ENCODE assay signal across 8 cellular contexts in genomic region chr6:3119040-3119723, GRCh38. TPM values are rescaled to one million over a fixed set of nuclear protein-coding genes. Genes with fewer than 3 reads are reported as not detected.
A peak's percentile ranks its signal among the peaks of the same experiment; 100 is the strongest.
DNase-seq lines count a peak whose midpoint lies in the region; ATAC-seq and TF ChIP-seq lines count a peak whose summit lies in the region.

No MANE protein-coding gene starts in this region.

- H3K4me3 ChIP-seq in GM06990 (replicated peaks; ENCODE audit: low read depth, low read length) (peak overlapping the region; percentile 84), HUES6 (ENCODE audit: low read depth, low read length) (peak overlapping the region; percentile 81), adrenal gland (peak overlapping the region; percentile 71 to 91 (median 82)), iPS-11a (ENCODE audit: low read depth, low read length) (peak overlapping the region; percentile 90), skeletal muscle tissue (ENCODE audit: low read length in 3 of 3) (peak overlapping the region; percentile 78 to 92 (median 88))

- H3K9ac ChIP-seq in HUES6 (ENCODE audit: low read length), result peak overlapping the region; percentile 92
- H3K9ac ChIP-seq in skeletal muscle tissue (ENCODE audit: low read depth in 1 of 3, low read length in 3 of 3), result peak overlapping the region; percentile 79 to 91 (median 83)

- no peak for TF ChIP-seq CTCF in GM06990 (IDR thresholded peaks at IDR 0.05; ENCODE audit: insufficient read depth, low read length, poor library complexity, severe bottlenecking)
- TF ChIP-seq CTCF in adrenal gland (IDR thresholded peaks at IDR 0.05), result no peak

- ATAC-seq in GM21515 (IDR thresholded peaks at IDR 0.05; ENCODE audit: unreplicated experiment), result peak; percentile 37

- H3K9me3 ChIP-seq in HUES6 (ENCODE audit: control insufficient read depth, insufficient read depth, low read depth, low read length) (no peaks in the 10 kb centered on the region), adrenal gland (replicated peaks in 1 of 3) (no peaks in the 10 kb centered on the region), skeletal muscle tissue (ENCODE audit: control insufficient read depth in 3 of 3, low read length in 3 of 3) (no peaks in the 10 kb centered on the region)

- H3K4me1 ChIP-seq in HUES6 (ENCODE audit: control insufficient read depth, insufficient read depth, low read length) (peaks cover 12% of the 10 kb centered on the region), adrenal gland (replicated peaks in 1 of 2) (peaks cover 5 to 13% of the 10 kb centered on the region in 2 donors), skeletal muscle tissue (ENCODE audit: control insufficient read depth in 3 of 3, insufficient read depth in 3 of 3, low read length in 3 of 3) (peaks cover 8 to 19% (median 12%) of the 10 kb centered on the region in 3 donors)

- DNase-seq in GM06990 (ENCODE audit: extremely low read depth, insufficient read length), result no peak
- DNase-seq in adrenal gland, result peak in 1 of 7 donors; percentile 25
- DNase-seq in NCI-H2196 (lab: John Stamatoyannopoulos, UW; ENCODE audit: unreplicated experiment), result no peak
- DNase-seq in activated CD8-positive, alpha-beta memory T cell treated with anti-CD3 and anti-CD28 coated beads for 24 hours, result no peak

- H3K27me3 ChIP-seq in GM06990 (replicated peaks; ENCODE audit: control insufficient read depth, insufficient read depth, low read length), result no peaks in the 10 kb centered on the region
- no peaks in the 10 kb centered on the region for H3K27me3 ChIP-seq in HUES6 (ENCODE audit: control insufficient read depth, insufficient read depth, low read length)
- no peaks in the 10 kb centered on the region for H3K27me3 ChIP-seq in adrenal gland
- no peaks in the 10 kb centered on the region for H3K27me3 ChIP-seq in skeletal muscle tissue (ENCODE audit: control insufficient read depth in 3 of 3, insufficient read depth in 3 of 3, low read length in 3 of 3)

- no peaks in the 10 kb centered on the region; the same call in none of the 2 replicates for H3K36me3 ChIP-seq in GM06990 (ENCODE audit: control insufficient read depth, insufficient read depth, low read length)
- H3K36me3 ChIP-seq in HUES6 (ENCODE audit: control insufficient read depth, insufficient read depth, low read length), result peaks cover 5% of the 10 kb centered on the region; the same call in 1 of the 2 replicates
- H3K36me3 ChIP-seq in adrenal gland (replicated peaks in 1 of 2), result peaks cover 0 to 6% of the 10 kb centered on the region in 2 donors
- peaks cover 4 to 6% (median 6%) of the 10 kb centered on the region in 3 donors for H3K36me3 ChIP-seq in skeletal muscle tissue (ENCODE audit: control insufficient read depth in 3 of 3, insufficient read depth in 3 of 3, low read length in 3 of 3)

- WGBS in adrenal gland, 4 donors, result 25 to 32% (median 26%) methylated on average over 14 to 19 of the region's 19 CpGs

- TF ChIP-seq POLR2A in adrenal gland (IDR thresholded peaks at IDR 0.05), result no peak

- H3K27ac ChIP-seq in HUES6 (ENCODE audit: low read depth, low read length) (peak overlapping the region; percentile 83), adrenal gland (peak overlapping the region in 4 of 5 donors; percentile 57 to 93 (median 82)), skeletal muscle tissue (ENCODE audit: low read depth, low read length) (peak overlapping the region; percentile 82)

- intact Hi-C loops in adrenal gland (cut with DNase I), result no loop called here

RNA-seq across cellular contexts. Expression of gene BPHL, which starts 0.7 kb away (rescaled TPM):
- total RNA-seq in adrenal gland (10 to 100 TPM; 17.2 to 36.3 (median 22.1) TPM), skeletal muscle tissue (17.7 TPM)
- 10 to 100 TPM; 22.4 to 32.4 (median 27.2) TPM for polyA plus RNA-seq in adrenal gland

RNA-seq across cellular contexts. Expression of gene TUBB2A, which starts 38.2 kb away (rescaled TPM):
- total RNA-seq in adrenal gland (10 to 100 TPM in 6 of 8 donors, 1 to 10 TPM in 2; 6.4 to 34.5 (median 17.7) TPM), skeletal muscle tissue (59.0 TPM)
- 10 to 100 TPM; 10.7 to 18.4 (median 13.6) TPM for polyA plus RNA-seq in adrenal gland

RNA-seq across cellular contexts. Expression of gene RIPK1, which starts 50.9 kb away (rescaled TPM):
- total RNA-seq in adrenal gland (10 to 100 TPM; 17.9 to 21.7 (median 20.3) TPM), skeletal muscle tissue (14.6 TPM)
- polyA plus RNA-seq in adrenal gland, result 10 to 100 TPM; 18.9 to 20.9 (median 20.9) TPM
